ENCODE assay signal across 9 cellular contexts in the genomic region with DNA sequence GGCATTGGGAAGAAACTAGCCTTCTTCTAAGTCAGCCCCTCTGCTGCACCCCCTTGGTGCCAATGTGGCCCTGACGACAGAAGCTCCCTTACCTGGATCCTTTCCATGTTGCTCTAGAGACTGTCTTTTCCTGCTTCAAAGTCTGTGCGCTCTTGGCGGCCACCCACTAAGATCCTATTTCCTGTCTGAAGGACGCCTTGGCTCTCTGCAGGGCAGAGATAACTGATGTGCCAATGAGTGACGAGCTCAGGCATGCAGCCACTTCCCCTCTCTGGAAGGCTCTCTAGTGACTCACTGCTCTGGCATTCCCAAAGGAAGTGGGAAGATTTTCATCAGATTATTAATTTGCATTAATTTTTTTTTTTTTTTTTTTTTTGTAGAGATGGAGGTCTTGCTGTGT.
DNase-seq lines count a peak whose midpoint lies in the region; ATAC-seq, FAIRE-seq and TF ChIP-seq lines count a peak whose summit lies in the region.
"Had no signal": no experiment of that assay in that cellular context is flagged by ENCODE, and none has a peak within 500 bp of the region (broad histone marks: within the 10 kb centered on the region; RNA-seq: fewer than 3 reads in every experiment).

No MANE protein-coding gene starts in this region.

- WGBS in pancreas, 2 donors: 18 to 24% methylated on average over 5 of the region's 5 CpGs

- peaks cover 28% of the 10 kb centered on the region for H3K27me3 Mint-ChIP-seq in activated CD4-positive, alpha-beta memory T cell treated with anti-CD3 and anti-CD28 coated beads, Interleukin-2, amount 10 ng/mL, durations not matched to agents 7 days and 5 days

- no peak overlapping the region for H3K27ac Mint-ChIP-seq in activated CD4-positive, alpha-beta memory T cell treated with anti-CD3 and anti-CD28 coated beads, Interleukin-2, amount 10 ng/mL, durations not matched to agents 7 days and 5 days

- H3K9me3 ChIP-seq in SK-N-MC (ENCODE audit: low read depth, low read length) (no peaks in the 10 kb centered on the region), pancreas (no peaks in the 10 kb centered on the region)

- H3K27me3 ChIP-seq in pancreas: no peaks in the 10 kb centered on the region

- H3K36me3 ChIP-seq in SK-N-MC (ENCODE audit: insufficient read depth, low read length) (no peaks in the 10 kb centered on the region), pancreas (no peaks in the 10 kb centered on the region)

- CTCF ChIA-PET in activated CD4-positive, alpha-beta memory T cell treated with anti-CD3 and anti-CD28 coated beads, Interleukin-2, amount 10 ng/mL, durations not matched to agents 7 days and 5 days (lab: Charles Lee): no interaction called here

- in situ Hi-C loops in G401 (cut with HindIII; ENCODE audit: low sequenced_read_pairs): no loop called here

- peak overlapping the region; percentile 73 for H3K4me3 ChIP-seq in SK-N-MC
- peak overlapping the region; percentile 50 for H3K4me3 ChIP-seq in fibroblast of villous mesenchyme (ENCODE audit: low read depth, low read length)
- no peak overlapping the region for H3K4me3 ChIP-seq in pancreas

- peak; percentile 50 to 93 (median 74) for ATAC-seq in pancreas

- H3K27ac ChIP-seq in SK-N-MC (peak overlapping the region; percentile 99), pancreas (no peak overlapping the region)

- no peaks in the 10 kb centered on the region for H3K36me3 Mint-ChIP-seq in activated CD4-positive, alpha-beta memory T cell treated with anti-CD3 and anti-CD28 coated beads, Interleukin-2, amount 10 ng/mL, durations not matched to agents 7 days and 5 days (ENCODE audit: low read depth)

- no peaks in the 10 kb centered on the region for H3K4me1 ChIP-seq in pancreas

- POLR2A ChIA-PET in activated CD4-positive, alpha-beta memory T cell treated with anti-CD3 and anti-CD28 coated beads, Interleukin-2, amount 10 ng/mL, durations not matched to agents 7 days and 5 days (lab: Charles Lee): no interaction called here

- no peak overlapping the region for H3K4me3 Mint-ChIP-seq in activated CD4-positive, alpha-beta memory T cell treated with anti-CD3 and anti-CD28 coated beads, Interleukin-2, amount 10 ng/mL, durations not matched to agents 7 days and 5 days

- H3K4me1 Mint-ChIP-seq in activated CD4-positive, alpha-beta memory T cell treated with anti-CD3 and anti-CD28 coated beads, Interleukin-2, amount 10 ng/mL, durations not matched to agents 7 days and 5 days: no peaks in the 10 kb centered on the region

- intact Hi-C loops in pancreas (cut with DNase I): no loop called here

- no peaks in the 10 kb centered on the region for H3K9me3 Mint-ChIP-seq in activated CD4-positive, alpha-beta memory T cell treated with anti-CD3 and anti-CD28 coated beads, Interleukin-2, amount 10 ng/mL, durations not matched to agents 7 days and 5 days

- peak overlapping the region; percentile 74 for H3K9ac ChIP-seq in SK-N-MC (ENCODE audit: insufficient read length)

- TF ChIP-seq CTCF in fibroblast of villous mesenchyme (IDR thresholded peaks at IDR 0.05; ENCODE audit: insufficient read depth, low read depth, low read length) (no peak), pancreas (IDR thresholded peaks at IDR 0.05) (no peak)

- no peak for FAIRE-seq in pancreas (lab: Jason Lieb, UNC)
- FAIRE-seq: islet of Langerhans had no signal

- DNase-seq in G401 (ENCODE audit: low spot score) (peak; percentile 98), SK-N-MC (ENCODE audit: low read depth, low spot score) (peak; percentile 96), fibroblast of villous mesenchyme (ENCODE audit: low read depth) (peak; percentile 92), pancreas (peak in 5 of 6 donors; percentile 19 to 37 (median 24)), HuH-7.5 (ENCODE audit: low spot score) (no peak), NCI-H1092 treated with DMSO at 0.1 percent for 48 hours (lab: John Stamatoyannopoulos, UW) (no peak)
- DNase-seq in stimulated activated CD8-positive, alpha-beta memory T cell treated with anti-CD3 and anti-CD28 coated beads, Interleukin-4, amount 100 ng/mL, for 48 hours: no peak
- no peak for DNase-seq in activated CD4-positive, alpha-beta memory T cell treated with anti-CD3 and anti-CD28 coated beads, Interleukin-2, amount 10 ng/mL, durations not matched to agents 7 days and 5 days

Comparison
In these comparisons a context has a peak if more than half of its experiments do, and no peak if none do; other contexts are left out.
1. DNase-seq: peak in G401 (single experiment), SK-N-MC (single experiment), fibroblast of villous mesenchyme (single experiment) and pancreas (5 of 6); none in HuH-7.5 (single experiment), stimulated activated CD8-positive, alpha-beta memory T cell treated with anti-CD3 and anti-CD28 coated beads, Interleukin-4, amount 100 ng/mL, for 48 hours (single experiment), activated CD4-positive, alpha-beta memory T cell treated with anti-CD3 and anti-CD28 coated beads, Interleukin-2, amount 10 ng/mL, durations not matched to agents 7 days and 5 days (single experiment) and NCI-H1092 treated with DMSO at 0.1 percent for 48 hours (single experiment).
2. H3K4me3 ChIP-seq: peak in SK-N-MC (single experiment) and fibroblast of villous mesenchyme (single experiment); none in pancreas (0 of 4).